In the genomic region with DNA sequence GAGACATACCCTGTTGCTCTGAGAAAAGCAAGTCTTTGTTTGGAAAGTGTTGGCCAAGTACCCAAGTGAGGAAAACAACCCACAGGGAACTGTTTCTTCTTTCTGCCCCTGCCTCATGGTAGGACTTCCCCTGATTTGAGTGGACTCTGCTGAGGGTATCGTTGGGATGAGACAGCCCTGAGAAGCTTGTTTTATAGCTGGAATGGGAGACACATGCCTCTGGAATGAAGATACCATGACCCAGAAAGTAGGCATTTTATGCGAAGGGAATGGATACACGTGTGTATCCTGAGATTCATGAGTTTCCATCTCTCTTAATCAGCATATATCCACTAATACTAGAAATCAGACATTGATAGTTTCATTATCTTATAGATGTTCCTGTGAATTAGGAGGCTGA, we compare ENCODE assay signal across 33 cellular contexts.
"Had no signal": no experiment of that assay in that cellular context is flagged by ENCODE, and none has a peak within 500 bp of the region (broad histone marks: within the 10 kb centered on the region; RNA-seq: fewer than 3 reads in every experiment).

No MANE protein-coding gene starts in this region.

- H3K9me3 ChIP-seq: ascending aorta, gastroesophageal sphincter had no signal

- H3K4me3 Mint-ChIP-seq: activated B cell treated with CpG ODN at 0.5 μM for 24 hours; activated CD8-positive, alpha-beta memory T cell treated with anti-CD3 and anti-CD28 coated beads, Interleukin-2, amount 10 ng/mL, durations not matched to agents 7 days and 5 days; activated CD8-positive, alpha-beta T cell treated with anti-CD3 and anti-CD28 coated beads, Interleukin-2, amount 10 ng/mL, durations not matched to agents 7 days and 5 days; activated naive CD4-positive, alpha-beta T cell treated with anti-CD3 and anti-CD28 coated beads, Interleukin-2, amount 10 ng/mL, durations not matched to agents 7 days and 5 days; activated naive CD8-positive, alpha-beta T cell treated with anti-CD3 and anti-CD28 coated beads, Interleukin-2, amount 10 ng/mL, durations not matched to agents 7 days and 5 days; activated T-cell treated with anti-CD3 and anti-CD28 coated beads, Interleukin-2, amount 50 U/mL, for 72 hours; central memory CD8-positive, alpha-beta T cell; dendritic cell treated with granulocyte-macrophage colony-stimulating factor and Interleukin-4, amounts not matched to agents 40 ng/mL and 50 ng/mL, for 4 days; T-helper 17 cell; T-helper 2 cell treated with Interferon-gamma antibody and Interleukin-4, amounts not matched to agents 5 μg/mL and 100 μg/mL, for 36 hours had no signal

- H3K27ac ChIP-seq: ascending aorta, brain microvascular endothelial cell, coronary artery, dorsolateral prefrontal cortex, esophagus muscularis mucosa, gastroesophageal sphincter, WERI-Rb-1 had no signal

- H3K36me3 ChIP-seq: ascending aorta, brain microvascular endothelial cell, esophagus muscularis mucosa, gastroesophageal sphincter, WERI-Rb-1 had no signal

- H3K4me1 ChIP-seq: ascending aorta had no signal

- H3K36me3 Mint-ChIP-seq: activated CD8-positive, alpha-beta memory T cell treated with anti-CD3 and anti-CD28 coated beads, Interleukin-2, amount 10 ng/mL, durations not matched to agents 7 days and 5 days; activated naive CD4-positive, alpha-beta T cell treated with anti-CD3 and anti-CD28 coated beads, Interleukin-2, amount 10 ng/mL, durations not matched to agents 7 days and 5 days; activated naive CD4-positive, alpha-beta T cell treated with anti-CD3 and anti-CD28 coated beads, Interleukin-2, amount 50 U/mL, for 72 hours; activated naive CD8-positive, alpha-beta T cell treated with anti-CD3 and anti-CD28 coated beads, Interleukin-2, amount 10 ng/mL, durations not matched to agents 7 days and 5 days had no signal

- H3K27me3 ChIP-seq: ascending aorta, brain microvascular endothelial cell, dorsolateral prefrontal cortex, esophagus muscularis mucosa, gastroesophageal sphincter had no signal

- H3K27me3 Mint-ChIP-seq: activated CD8-positive, alpha-beta memory T cell treated with anti-CD3 and anti-CD28 coated beads, Interleukin-2, amount 10 ng/mL, durations not matched to agents 7 days and 5 days; activated naive CD4-positive, alpha-beta T cell treated with anti-CD3 and anti-CD28 coated beads, Interleukin-2, amount 10 ng/mL, durations not matched to agents 7 days and 5 days; activated naive CD8-positive, alpha-beta T cell treated with anti-CD3 and anti-CD28 coated beads, Interleukin-2, amount 10 ng/mL, durations not matched to agents 7 days and 5 days; central memory CD8-positive, alpha-beta T cell had no signal

- FAIRE-seq: bronchial epithelial cell had no signal

- ATAC-seq: activated CD4-positive, CD25-positive, alpha-beta regulatory T cell treated with anti-CD3 and anti-CD28 coated beads, Interleukin-2, amount 50 U/mL, for 24 hours; activated CD8-positive, alpha-beta memory T cell treated with anti-CD3 and anti-CD28 coated beads, Interleukin-2, amount 10 ng/mL, durations not matched to agents 7 days and 5 days; activated CD8-positive, alpha-beta T cell treated with anti-CD3 and anti-CD28 coated beads, Interleukin-2, amount 10 ng/mL, durations not matched to agents 7 days and 5 days; activated naive CD4-positive, alpha-beta T cell treated with anti-CD3 and anti-CD28 coated beads, Interleukin-2, amount 50 U/mL, for 72 hours; activated T-cell treated with anti-CD3 and anti-CD28 coated beads, Interleukin-2, amount 50 U/mL, for 72 hours; gastroesophageal sphincter; T-helper 17 cell had no signal

- H3K4me1 Mint-ChIP-seq: activated B cell treated with CpG ODN at 0.5 μM for 24 hours; activated CD8-positive, alpha-beta memory T cell treated with anti-CD3 and anti-CD28 coated beads, Interleukin-2, amount 10 ng/mL, durations not matched to agents 7 days and 5 days; activated naive CD4-positive, alpha-beta T cell treated with anti-CD3 and anti-CD28 coated beads, Interleukin-2, amount 10 ng/mL, durations not matched to agents 7 days and 5 days; activated naive CD8-positive, alpha-beta T cell treated with anti-CD3 and anti-CD28 coated beads, Interleukin-2, amount 10 ng/mL, durations not matched to agents 7 days and 5 days; central memory CD8-positive, alpha-beta T cell; T-helper 17 cell had no signal

- DNase-seq: activated B cell treated with CpG ODN at 0.5 μM for 24 hours; activated CD4-positive, alpha-beta T cell treated with anti-CD3 and anti-CD28 coated beads for 48 hours; activated CD4-positive, alpha-beta T cell treated with anti-CD3 and anti-CD28 coated beads, Interleukin-2, amount 50 U/mL, for 1 hour; activated CD4-positive, alpha-beta T cell treated with anti-CD3 and anti-CD28 coated beads, Interleukin-2, amount 50 U/mL, for 48 hours; activated CD8-positive, alpha-beta memory T cell treated with anti-CD3 and anti-CD28 coated beads, Interleukin-2, amount 10 ng/mL, durations not matched to agents 7 days and 5 days; activated CD8-positive, alpha-beta memory T cell treated with anti-CD3 and anti-CD28 coated beads, Interleukin-2, amount 50 U/mL, for 4 hours; activated CD8-positive, alpha-beta T cell treated with anti-CD3 and anti-CD28 coated beads, Interleukin-2, amount 10 ng/mL, durations not matched to agents 7 days and 5 days; activated gamma-delta T cell; activated naive CD4-positive, alpha-beta T cell; activated naive CD4-positive, alpha-beta T cell treated with anti-CD3 and anti-CD28 coated beads, Interleukin-2, amount 10 ng/mL, durations not matched to agents 7 days and 5 days; activated naive CD8-positive, alpha-beta T cell treated with anti-CD3 and anti-CD28 coated beads, Interleukin-2, amount 10 ng/mL, durations not matched to agents 7 days and 5 days; activated T-cell treated with anti-CD3 and anti-CD28 coated beads, Interleukin-2, amount 50 U/mL, for 1 hour; activated T-cell treated with anti-CD3 and anti-CD28 coated beads, Interleukin-2, amount 50 U/mL, for 72 hours; brain microvascular endothelial cell; dorsolateral prefrontal cortex; effector memory CD4-positive, alpha-beta T cell; erythroblast; foreskin melanocyte; head of caudate nucleus; T-helper 1 cell; T-helper 17 cell; T1000; WERI-Rb-1 had no signal

- H3K4me3 ChIP-seq: ascending aorta, coronary artery, dorsolateral prefrontal cortex, esophagus muscularis mucosa, gastroesophageal sphincter had no signal

- H3K9me3 Mint-ChIP-seq: activated naive CD4-positive, alpha-beta T cell treated with anti-CD3 and anti-CD28 coated beads, Interleukin-2, amount 10 ng/mL, durations not matched to agents 7 days and 5 days; activated naive CD4-positive, alpha-beta T cell treated with anti-CD3 and anti-CD28 coated beads, Interleukin-2, amount 50 U/mL, for 72 hours; activated naive CD8-positive, alpha-beta T cell treated with anti-CD3 and anti-CD28 coated beads, Interleukin-2, amount 10 ng/mL, durations not matched to agents 7 days and 5 days; central memory CD8-positive, alpha-beta T cell; T-helper 2 cell treated with Interferon-gamma antibody and Interleukin-4, amounts not matched to agents 5 μg/mL and 100 μg/mL, for 36 hours had no signal

- H3K27ac Mint-ChIP-seq: activated B cell treated with CpG ODN at 0.5 μM for 24 hours; activated CD8-positive, alpha-beta memory T cell treated with anti-CD3 and anti-CD28 coated beads, Interleukin-2, amount 10 ng/mL, durations not matched to agents 7 days and 5 days; activated CD8-positive, alpha-beta T cell treated with anti-CD3 and anti-CD28 coated beads, Interleukin-2, amount 10 ng/mL, durations not matched to agents 7 days and 5 days; activated naive CD4-positive, alpha-beta T cell treated with anti-CD3 and anti-CD28 coated beads, Interleukin-2, amount 10 ng/mL, durations not matched to agents 7 days and 5 days; activated naive CD4-positive, alpha-beta T cell treated with anti-CD3 and anti-CD28 coated beads, Interleukin-2, amount 50 U/mL, for 72 hours; activated naive CD8-positive, alpha-beta T cell treated with anti-CD3 and anti-CD28 coated beads, Interleukin-2, amount 10 ng/mL, durations not matched to agents 7 days and 5 days; activated T-cell treated with anti-CD3 and anti-CD28 coated beads, Interleukin-2, amount 50 U/mL, for 72 hours; dendritic cell treated with granulocyte-macrophage colony-stimulating factor and Interleukin-4, amounts not matched to agents 40 ng/mL and 50 ng/mL, for 4 days; T-helper 17 cell; T-helper 2 cell treated with Interferon-gamma antibody and Interleukin-4, amounts not matched to agents 5 μg/mL and 100 μg/mL, for 36 hours had no signal
